In genomic region chr1:183892351-183892793, GRCh38 we compare ENCODE assay signal across 1 cellular context.
A peak's percentile ranks its signal among the peaks of the same experiment; 100 is the strongest.
TF ChIP-seq lines count a peak whose summit lies in the region.

No MANE protein-coding gene starts in this region.

TF ChIP-seq in HepG2, 621 proteins besides CTCF, POLR2A, EP300 and RAD21 (continued from another document and continues in another):
- TF ChIP-seq GATAD1 (CRISPR knock-in tag; IDR thresholded peaks at IDR 0.05) (peak; percentile 27; the same call in 1 of the 2 replicates), HBP1 (CRISPR knock-in tag; IDR thresholded peaks at IDR 0.05; ENCODE audit: low read depth) (no peak), ZIK1 (CRISPR knock-in tag; IDR thresholded peaks at IDR 0.05; ENCODE audit: borderline replicate concordance, low read depth) (no peak), PLRG1 (conservative IDR thresholded peaks at IDR 0.05) (no peak), HOXA9 (CRISPR knock-in tag; IDR thresholded peaks at IDR 0.05; ENCODE audit: borderline replicate concordance) (no peak), ZNF318 (CRISPR knock-in tag; IDR thresholded peaks at IDR 0.05) (no peak), FOSL2 (CRISPR knock-in tag; IDR thresholded peaks at IDR 0.05) (peak; percentile 63), USF2 (IDR thresholded peaks at IDR 0.05; ENCODE audit: low read depth, low read length) (no peak), USF2 (CRISPR knock-in tag; IDR thresholded peaks at IDR 0.05; ENCODE audit: borderline replicate concordance) (no peak), KLF16 (CRISPR knock-in tag; IDR thresholded peaks at IDR 0.05) (0 out of 4 replicates have a peak, but pooled peaks of 1 of the 2 experiments have one; percentile 34), ZNF639 (CRISPR knock-in tag; conservative IDR thresholded peaks at IDR 0.05) (no peak), PRMT3 (CRISPR knock-in tag; IDR thresholded peaks at IDR 0.05; ENCODE audit: borderline replicate concordance, low read depth) (no peak), ZC3H4 (CRISPR knock-in tag; IDR thresholded peaks at IDR 0.05; ENCODE audit: borderline replicate concordance) (no peak), THYN1 (CRISPR knock-in tag; IDR thresholded peaks at IDR 0.05; ENCODE audit: borderline replicate concordance, low read depth) (no peak), FOXA1 (IDR thresholded peaks at IDR 0.05) (no peak), FOXA1 (CRISPR knock-in tag; IDR thresholded peaks at IDR 0.05) (peak; percentile 32; the same call in 1 of the 2 replicates), SALL1 (CRISPR knock-in tag; IDR thresholded peaks at IDR 0.05) (peak; percentile 43; the same call in 1 of the 2 replicates), NONO (IDR thresholded peaks at IDR 0.05) (no peak), NONO (CRISPR knock-in tag; conservative IDR thresholded peaks at IDR 0.05) (no peak; the same call in 1 of the 2 replicates), SMARCC2 (IDR thresholded peaks at IDR 0.05) (no peak), JUNB (CRISPR knock-in tag; IDR thresholded peaks at IDR 0.05; ENCODE audit: borderline replicate concordance) (no peak), PREB (CRISPR knock-in tag; IDR thresholded peaks at IDR 0.05) (no peak), ZBTB8A (CRISPR knock-in tag; IDR thresholded peaks at IDR 0.05; ENCODE audit: borderline replicate concordance, low read depth) (no peak), GMEB1 (CRISPR knock-in tag; IDR thresholded peaks at IDR 0.05; ENCODE audit: borderline replicate concordance) (no peak), CBFB (CRISPR knock-in tag; IDR thresholded peaks at IDR 0.05) (no peak), ZBTB14 (CRISPR knock-in tag; IDR thresholded peaks at IDR 0.05) (no peak), PATZ1 (CRISPR knock-in tag; IDR thresholded peaks at IDR 0.05) (no peak), ZNF773 (CRISPR knock-in tag; IDR thresholded peaks at IDR 0.05; ENCODE audit: borderline replicate concordance) (no peak), FOXA3 (CRISPR knock-in tag; IDR thresholded peaks at IDR 0.05) (peak; percentile 75), ZNF704 (CRISPR knock-in tag; IDR thresholded peaks at IDR 0.05; ENCODE audit: borderline replicate concordance) (no peak), ZNF747 (CRISPR knock-in tag; IDR thresholded peaks at IDR 0.05; ENCODE audit: borderline replicate concordance) (no peak), ZBTB38 (CRISPR knock-in tag; IDR thresholded peaks at IDR 0.05) (no peak), IRF2 (CRISPR knock-in tag; IDR thresholded peaks at IDR 0.05) (0 out of 2 replicates have a peak, but pooled peaks have one; percentile 46), GRHL1 (CRISPR knock-in tag; conservative IDR thresholded peaks at IDR 0.05) (no peak), ZNF33B (CRISPR knock-in tag; IDR thresholded peaks at IDR 0.05) (no peak), RXRB (CRISPR knock-in tag; IDR thresholded peaks at IDR 0.05; ENCODE audit: borderline replicate concordance) (peak; percentile 85), BCL6 (CRISPR knock-in tag; IDR thresholded peaks at IDR 0.05) (peak; percentile 68), ZSCAN22 (CRISPR knock-in tag; IDR thresholded peaks at IDR 0.05) (no peak)
